Comparison of ENCODE assay signal across 29 cellular contexts in genomic region chr9:134950404-134950760, GRCh38. TPM values are rescaled to one million over a fixed set of nuclear protein-coding genes. Genes with fewer than 3 reads are reported as not detected.
"Had no signal": no experiment of that assay in that cellular context is flagged by ENCODE, and none has a peak within 500 bp of the region (broad histone marks: within the 10 kb centered on the region; RNA-seq: fewer than 3 reads in every experiment).

No MANE protein-coding gene starts in this region.

- H3K9me3 Mint-ChIP-seq: activated CD4-positive, alpha-beta memory T cell treated with anti-CD3 and anti-CD28 coated beads for 36 hours; activated CD4-positive, alpha-beta T cell treated with anti-CD3 and anti-CD28 coated beads, Interleukin-2, amount 10 ng/mL, durations not matched to agents 7 days and 5 days; activated naive CD4-positive, alpha-beta T cell treated with anti-CD3 and anti-CD28 coated beads for 36 hours; activated T-helper 17 cell treated with anti-CD3 and anti-CD28 coated beads, Interleukin-2, amount 50 U/mL, for 72 hours had no signal

- H3K27ac ChIP-seq: brain microvascular endothelial cell, SK-N-MC had no signal

- H3K36me3 ChIP-seq: brain microvascular endothelial cell had no signal

- H3K27me3 Mint-ChIP-seq: activated B cell treated with CpG ODN at 0.5 μM for 24 hours; activated CD4-positive, alpha-beta memory T cell treated with anti-CD3 and anti-CD28 coated beads for 36 hours; activated CD4-positive, alpha-beta T cell treated with anti-CD3 and anti-CD28 coated beads, Interleukin-2, amount 10 ng/mL, durations not matched to agents 7 days and 5 days; activated naive CD8-positive, alpha-beta T cell; activated T-helper 17 cell treated with anti-CD3 and anti-CD28 coated beads, Interleukin-2, amount 50 U/mL, for 72 hours had no signal

- H3K4me1 Mint-ChIP-seq: activated B cell treated with CpG ODN at 0.5 μM for 24 hours; activated CD4-positive, alpha-beta T cell treated with anti-CD3 and anti-CD28 coated beads, Interleukin-2, amount 10 ng/mL, durations not matched to agents 7 days and 5 days; activated T-helper 17 cell treated with anti-CD3 and anti-CD28 coated beads, Interleukin-2, amount 50 U/mL, for 72 hours; T-cell had no signal

- H3K36me3 Mint-ChIP-seq: activated CD4-positive, alpha-beta memory T cell treated with anti-CD3 and anti-CD28 coated beads for 36 hours; activated naive CD8-positive, alpha-beta T cell; T-cell had no signal

- ATAC-seq: activated T-helper 17 cell treated with anti-CD3 and anti-CD28 coated beads, Interleukin-2, amount 50 U/mL, for 72 hours; K562; PC-3; T-cell had no signal

- FAIRE-seq: K562, RCC 7860, TTC549 had no signal

- H3K4me3 ChIP-seq: K562, SK-N-MC had no signal

- H3K27ac Mint-ChIP-seq: activated B cell treated with CpG ODN at 0.5 μM for 24 hours; activated CD4-positive, alpha-beta memory T cell treated with anti-CD3 and anti-CD28 coated beads for 36 hours; activated CD4-positive, alpha-beta T cell treated with anti-CD3 and anti-CD28 coated beads, Interleukin-2, amount 10 ng/mL, durations not matched to agents 7 days and 5 days; activated naive CD4-positive, alpha-beta T cell treated with anti-CD3 and anti-CD28 coated beads for 36 hours; activated naive CD8-positive, alpha-beta T cell; activated T-helper 17 cell treated with anti-CD3 and anti-CD28 coated beads, Interleukin-2, amount 50 U/mL, for 72 hours; T-cell had no signal

- H3K4me3 Mint-ChIP-seq: activated B cell treated with CpG ODN at 0.5 μM for 24 hours; activated CD4-positive, alpha-beta memory T cell treated with anti-CD3 and anti-CD28 coated beads for 36 hours; activated CD4-positive, alpha-beta T cell treated with anti-CD3 and anti-CD28 coated beads, Interleukin-2, amount 10 ng/mL, durations not matched to agents 7 days and 5 days; activated naive CD4-positive, alpha-beta T cell treated with anti-CD3 and anti-CD28 coated beads for 36 hours; activated naive CD8-positive, alpha-beta T cell; activated T-helper 17 cell treated with anti-CD3 and anti-CD28 coated beads, Interleukin-2, amount 50 U/mL, for 72 hours; T-cell had no signal

- DNase-seq: activated B cell treated with CpG ODN at 0.5 μM for 24 hours; activated CD4-positive, alpha-beta memory T cell treated with anti-CD3 and anti-CD28 coated beads for 36 hours; activated CD4-positive, alpha-beta T cell treated with anti-CD3 and anti-CD28 coated beads for 1 hour; activated CD4-positive, alpha-beta T cell treated with anti-CD3 and anti-CD28 coated beads, Interleukin-2, amount 10 ng/mL, durations not matched to agents 7 days and 5 days; activated gamma-delta T cell; activated naive CD4-positive, alpha-beta T cell treated with anti-CD3 and anti-CD28 coated beads for 36 hours; activated T-cell treated with anti-CD3 and anti-CD28 coated beads for 4 hours; activated T-cell treated with anti-CD3 and anti-CD28 coated beads, Interleukin-2, amount 50 U/mL, for 48 hours; brain microvascular endothelial cell; caudate nucleus; Karpas-422; MM.1S; NCI-H1105; NCI-H1436; NCI-H187; NCI-H2081; NCI-H446; NCI-H524; PC-3; T-cell; T-helper 2 cell; T1000 had no signal

- H3K27me3 ChIP-seq: brain microvascular endothelial cell had no signal

RNA-seq across cellular contexts. Expression of gene FCN1, which starts 32.7 kb away (rescaled TPM):
- total RNA-seq: activated CD4-positive, alpha-beta memory T cell treated with anti-CD3 and anti-CD28 coated beads for 36 hours; activated CD4-positive, alpha-beta T cell treated with anti-CD3 and anti-CD28 coated beads, Interleukin-2, amount 10 ng/mL, durations not matched to agents 7 days and 5 days; activated CD8-positive, alpha-beta memory T cell treated with anti-CD3 and anti-CD28 coated beads for 36 hours; activated naive CD4-positive, alpha-beta T cell treated with anti-CD3 and anti-CD28 coated beads for 36 hours; activated T-helper 17 cell treated with anti-CD3 and anti-CD28 coated beads, Interleukin-2, amount 50 U/mL, for 72 hours; K562; PC-3 had no signal
- polyA plus RNA-seq: K562 had no signal
